In genomic region chr4:16225681-16225995, GRCh38 we compare ENCODE assay signal across 8 cellular contexts. TPM values are rescaled to one million over a fixed set of nuclear protein-coding genes. Genes with fewer than 3 reads are reported as not detected.
A peak's percentile ranks its signal among the peaks of the same experiment; 100 is the strongest.
DNase-seq lines count a peak whose midpoint lies in the region; ATAC-seq and TF ChIP-seq lines count a peak whose summit lies in the region.

No MANE protein-coding gene starts in this region.

- peak overlapping the region; percentile 87 for H3K4me3 Mint-ChIP-seq in T-helper 2 cell treated with Interferon-gamma antibody and Interleukin-4, amounts not matched to agents 5 μg/mL and 100 μg/mL, for 36 hours

- H3K4me3 ChIP-seq in Peyer's patch (peak overlapping the region; percentile 87 to 97 (median 95)), fibroblast of mammary gland (ENCODE audit: control insufficient read depth, low read depth, low read length) (peak overlapping the region; percentile 84), sigmoid colon (peak overlapping the region; percentile 60 to 85 (median 68))

- H3K36me3 Mint-ChIP-seq in T-helper 2 cell treated with Interferon-gamma antibody and Interleukin-4, amounts not matched to agents 5 μg/mL and 100 μg/mL, for 36 hours (ENCODE audit: low read depth), result peaks cover 17% of the 10 kb centered on the region

- H3K36me3 ChIP-seq in Peyer's patch (no peaks in the 10 kb centered on the region), sigmoid colon (no peaks in the 10 kb centered on the region)

- H3K27me3 ChIP-seq in Peyer's patch, result no peaks in the 10 kb centered on the region
- no peaks in the 10 kb centered on the region for H3K27me3 ChIP-seq in sigmoid colon

- TF ChIP-seq EP300 in sigmoid colon (IDR thresholded peaks at IDR 0.05), result no peak

- H3K27ac Mint-ChIP-seq in T-helper 2 cell treated with Interferon-gamma antibody and Interleukin-4, amounts not matched to agents 5 μg/mL and 100 μg/mL, for 36 hours, result peak overlapping the region; percentile 90

- DNase-seq in T-helper 2 cell treated with Interferon-gamma antibody and Interleukin-4, amounts not matched to agents 5 μg/mL and 100 μg/mL, for 36 hours (ENCODE audit: low spot score), result no peak
- DNase-seq in T-helper 2 cell (no peak), Peyer's patch (no peak), fibroblast of mammary gland (ENCODE audit: low read depth) (no peak), sigmoid colon (no peak), SK-N-DZ (ENCODE audit: low spot score) (no peak)

- H3K4me1 ChIP-seq in Peyer's patch (peaks cover 0 to 23% (median 6%) of the 10 kb centered on the region in 4 donors), sigmoid colon (peaks cover 0 to 50% (median 44%) of the 10 kb centered on the region in 4 donors)

- H3K27ac ChIP-seq in Peyer's patch (peak overlapping the region; percentile 95 to 99 (median 96)), sigmoid colon (peak overlapping the region; percentile 93 to 99 (median 96))

- H3K27me3 Mint-ChIP-seq in T-helper 2 cell treated with Interferon-gamma antibody and Interleukin-4, amounts not matched to agents 5 μg/mL and 100 μg/mL, for 36 hours (ENCODE audit: low read depth), result no peaks in the 10 kb centered on the region

- no peak for TF ChIP-seq CTCF in Peyer's patch (IDR thresholded peaks at IDR 0.05)
- no peak for TF ChIP-seq CTCF in fibroblast of mammary gland (conservative IDR thresholded peaks at IDR 0.05; ENCODE audit: control insufficient read depth, insufficient read depth, low read depth, low read length)
- no peak for TF ChIP-seq CTCF in sigmoid colon (IDR thresholded peaks at IDR 0.05)

- ATAC-seq in GM21515 (IDR thresholded peaks at IDR 0.05; ENCODE audit: unreplicated experiment), result no peak
- ATAC-seq in GM19455 (IDR thresholded peaks at IDR 0.05; ENCODE audit: unreplicated experiment), result no peak

- H3K4me1 Mint-ChIP-seq in T-helper 2 cell treated with Interferon-gamma antibody and Interleukin-4, amounts not matched to agents 5 μg/mL and 100 μg/mL, for 36 hours (ENCODE audit: low read depth), result peaks cover 44% of the 10 kb centered on the region

- TF ChIP-seq POLR2A in Peyer's patch (IDR thresholded peaks at IDR 0.05) (no peak), sigmoid colon (IDR thresholded peaks at IDR 0.05) (no peak)

- no peaks in the 10 kb centered on the region for H3K9me3 Mint-ChIP-seq in T-helper 2 cell treated with Interferon-gamma antibody and Interleukin-4, amounts not matched to agents 5 μg/mL and 100 μg/mL, for 36 hours

- WGBS in sigmoid colon, 2 donors, result 0% methylated on average over 9 of the region's 9 CpGs

- intact Hi-C loops in sigmoid colon (cut with DNase I), result no loop called here

- H3K9me3 ChIP-seq in Peyer's patch (no peaks in the 10 kb centered on the region), sigmoid colon (no peaks in the 10 kb centered on the region)

RNA-seq across cellular contexts. Expression of gene TAPT1, which starts 0.6 kb away (rescaled TPM):
- total RNA-seq in Peyer's patch (10 to 100 TPM; 22.4 to 43.7 (median 33.7) TPM), sigmoid colon (10 to 100 TPM; 29.4 to 43.8 (median 37.1) TPM)
- polyA plus RNA-seq in sigmoid colon, result 10 to 100 TPM in 1 of 3 donors, 1 to 10 TPM in 2; 6.0 to 20.5 (median 7.9) TPM
- polyA plus RNA-seq in SK-N-DZ (2014; cell fraction: cytosol; rRNA removed), result 8.6 and 9.7 TPM in 2 replicates
- 18.1 and 23.1 TPM in 2 replicates for polyA plus RNA-seq in SK-N-DZ (2014; cell fraction: nucleus; rRNA removed)
